ENCODE assay signal across 1 cellular context in the genomic region with DNA sequence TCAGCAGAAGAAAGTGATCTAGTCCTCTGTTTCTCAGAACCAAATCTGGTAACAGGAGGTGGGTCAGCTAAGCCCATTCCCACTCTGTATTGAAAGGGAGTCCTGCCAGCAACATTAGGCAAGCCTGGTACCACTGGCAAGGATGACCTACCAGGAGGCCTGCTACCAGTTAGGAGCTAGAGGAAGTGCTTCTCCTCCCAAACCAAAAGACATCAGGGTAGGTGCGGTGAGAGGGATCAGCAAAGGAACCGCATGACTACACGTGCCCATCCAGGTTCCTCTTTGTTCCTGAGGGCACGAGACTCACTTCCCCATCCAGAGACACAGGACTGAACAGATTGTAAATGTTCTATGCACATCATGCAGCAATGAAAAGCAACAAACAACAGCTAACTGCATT.
TF ChIP-seq lines count a peak whose summit lies in the region.

No MANE protein-coding gene starts in this region.

TF ChIP-seq in K562, 482 proteins besides CTCF, POLR2A, EP300 and RAD21:
- TF ChIP-seq TRIM25 (IDR thresholded peaks at IDR 0.05; ENCODE audit: borderline replicate concordance) (no peak), RBM15 (IDR thresholded peaks at IDR 0.05; ENCODE audit: insufficient read depth, low read length) (no peak), ZFP30 (CRISPR knock-in tag; IDR thresholded peaks at IDR 0.05; ENCODE audit: borderline replicate concordance) (no peak), RNF2 (IDR thresholded peaks at IDR 0.05) (no peak), SMARCA5 (IDR thresholded peaks at IDR 0.05) (no peak), ZNF583 (CRISPR knock-in tag; IDR thresholded peaks at IDR 0.05) (no peak), SPI1 (IDR thresholded peaks at IDR 0.05; ENCODE audit: borderline replicate concordance, low read depth, low read length) (peak; percentile 37; the same call in 1 of the 2 replicates), CHD4 (IDR thresholded peaks at IDR 0.05; ENCODE audit: insufficient read depth, insufficient replicate concordance, low read depth, low read length, poor library complexity, severe bottlenecking) (no peak), BHLHE40 (IDR thresholded peaks at IDR 0.05; ENCODE audit: low read length) (peak; percentile 66), SUPT5H (IDR thresholded peaks at IDR 0.05) (no peak)
